Comparison of ENCODE assay signal across 1 cellular context in the genomic region with DNA sequence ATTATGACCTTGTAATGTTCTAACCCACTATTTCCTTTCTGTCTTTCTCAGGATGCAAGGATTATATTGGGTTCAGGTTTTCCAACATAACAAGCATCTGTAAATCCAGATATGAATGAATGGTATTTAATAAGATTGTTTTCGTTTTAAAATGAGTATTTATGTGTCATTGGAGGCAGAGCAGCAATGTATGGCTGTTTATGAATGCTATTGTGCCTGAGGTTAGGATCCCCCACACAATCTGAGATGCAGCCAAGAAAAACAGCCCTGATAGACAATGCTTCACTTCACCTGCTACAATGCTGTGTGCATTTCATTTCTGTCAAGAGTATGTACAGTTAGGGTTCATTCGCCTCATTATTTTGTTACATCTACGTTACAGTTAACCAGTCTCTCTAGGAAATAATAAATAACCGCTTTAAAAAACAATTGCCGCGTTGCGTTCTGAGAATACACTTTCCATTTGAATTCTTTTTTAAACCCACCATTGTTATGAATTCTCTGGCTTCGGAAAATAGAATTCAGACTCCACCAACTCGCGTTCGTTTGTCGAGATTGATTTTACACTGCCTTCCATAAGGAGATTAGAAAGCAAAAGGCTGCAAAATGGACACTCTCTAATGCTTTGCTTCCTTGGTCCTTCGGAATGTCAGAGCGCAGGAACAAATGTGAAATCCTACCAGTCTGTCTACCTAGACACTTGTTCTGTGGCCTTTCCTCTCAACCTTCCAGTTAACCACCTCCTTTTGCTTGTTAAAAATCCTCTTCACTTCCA.
TF ChIP-seq lines count a peak whose summit lies in the region.

No MANE protein-coding gene starts in this region.

TF ChIP-seq in IMR-90, 13 proteins besides CTCF, POLR2A, EP300 and RAD21 (continued from another document):
- TF ChIP-seq SMC3 (IDR thresholded peaks at IDR 0.05; ENCODE audit: low read depth, low read length) = no peak
- no peak for TF ChIP-seq RFX5 (IDR thresholded peaks at IDR 0.05; ENCODE audit: low read depth, low read length)
- no peak for TF ChIP-seq USF2 (IDR thresholded peaks at IDR 0.05; ENCODE audit: low read depth, low read length)
- TF ChIP-seq NFE2L2 (IDR thresholded peaks at IDR 0.05; ENCODE audit: low read depth, low read length) = no peak
- TF ChIP-seq CEBPB (IDR thresholded peaks at IDR 0.05; ENCODE audit: low read depth, low read length) = no peak
- TF ChIP-seq FOS (IDR thresholded peaks at IDR 0.05; ENCODE audit: low read depth, low read length) = no peak
